ENCODE assay signal across 17 cellular contexts in genomic region chr3:186260726-186261125, GRCh38.
DNase-seq lines count a peak whose midpoint lies in the region; ATAC-seq and TF ChIP-seq lines count a peak whose summit lies in the region.
"Had no signal": no experiment of that assay in that cellular context is flagged by ENCODE, and none has a peak within 500 bp of the region (broad histone marks: within the 10 kb centered on the region; RNA-seq: fewer than 3 reads in every experiment).

No MANE protein-coding gene starts in this region.

- peaks cover 19% of the 10 kb centered on the region for H3K4me1 Mint-ChIP-seq in activated T-cell treated with anti-CD3 and anti-CD28 coated beads, Interleukin-2, amount 50 U/mL, for 24 hours (ENCODE audit: low read depth)
- H3K4me1 Mint-ChIP-seq in IgD-negative memory B cell, result peaks cover 9 to 21% (median 16%) of the 10 kb centered on the region in 3 donors

- peak overlapping the region; percentile 83 for H3K27ac Mint-ChIP-seq in activated T-cell treated with anti-CD3 and anti-CD28 coated beads, Interleukin-2, amount 50 U/mL, for 24 hours
- peak overlapping the region in 2 of 3 donors; percentile 55 to 81 for H3K27ac Mint-ChIP-seq in IgD-negative memory B cell

- ATAC-seq in HG02588 (IDR thresholded peaks at IDR 0.05; ENCODE audit: unreplicated experiment) (no peak), GM19395 (IDR thresholded peaks at IDR 0.05; ENCODE audit: unreplicated experiment) (no peak)
- ATAC-seq: CD8-positive, alpha-beta T cell had no signal

- no peak overlapping the region for H3K4me3 Mint-ChIP-seq in activated T-cell treated with anti-CD3 and anti-CD28 coated beads, Interleukin-2, amount 50 U/mL, for 24 hours
- no peak overlapping the region for H3K4me3 Mint-ChIP-seq in IgD-negative memory B cell
- H3K4me3 Mint-ChIP-seq: CD8-positive, alpha-beta T cell; H9 had no signal

- peak; percentile 49 for TF ChIP-seq CTCF in choroid plexus epithelial cell (conservative IDR thresholded peaks at IDR 0.05; ENCODE audit: low read depth, low read length)

- peaks cover 6% of the 10 kb centered on the region for H3K27me3 Mint-ChIP-seq in activated T-cell treated with anti-CD3 and anti-CD28 coated beads, Interleukin-2, amount 50 U/mL, for 24 hours
- H3K27me3 Mint-ChIP-seq in IgD-negative memory B cell, result no peaks in the 10 kb centered on the region

- no peak overlapping the region for H3K4me3 ChIP-seq in choroid plexus epithelial cell (ENCODE audit: low read depth, low read length)
- H3K4me3 ChIP-seq: SK-N-MC had no signal

- H3K9me3 Mint-ChIP-seq in activated T-cell treated with anti-CD3 and anti-CD28 coated beads, Interleukin-2, amount 50 U/mL, for 24 hours, result peaks cover 4% of the 10 kb centered on the region
- H3K9me3 Mint-ChIP-seq in IgD-negative memory B cell, result no peaks in the 10 kb centered on the region
- H3K9me3 Mint-ChIP-seq: CD8-positive, alpha-beta T cell; H9 had no signal

- peaks cover 3% of the 10 kb centered on the region for H3K36me3 Mint-ChIP-seq in activated T-cell treated with anti-CD3 and anti-CD28 coated beads, Interleukin-2, amount 50 U/mL, for 24 hours (ENCODE audit: low read depth)
- H3K36me3 Mint-ChIP-seq in IgD-negative memory B cell, result no peaks in the 10 kb centered on the region
- H3K36me3 Mint-ChIP-seq: CD8-positive, alpha-beta T cell had no signal

- DNase-seq in activated T-cell treated with anti-CD3 and anti-CD28 coated beads, Interleukin-2, amount 50 U/mL, for 24 hours, result no peak
- DNase-seq in activated T-cell treated with anti-CD3 and anti-CD28 coated beads for 4 hours, result no peak
- DNase-seq in choroid plexus epithelial cell (ENCODE audit: low read depth), result peak; percentile 54
- no peak for DNase-seq in kidney glomerular epithelial cell (lab: John Stamatoyannopoulos, UW)
- no peak for DNase-seq in stimulated activated CD4-positive, alpha-beta T cell treated with anti-CD3 and anti-CD28 coated beads, Interleukin-15, amount 100 ng/mL, for 24 hours
- DNase-seq: AML-193; CD8-positive, alpha-beta T cell; H9; NCI-H1092; NCI-H1694; NCI-H2107; NCI-H226; NCI-H526 had no signal
